9 cellular contexts compared by ENCODE assay signal in the genomic region with DNA sequence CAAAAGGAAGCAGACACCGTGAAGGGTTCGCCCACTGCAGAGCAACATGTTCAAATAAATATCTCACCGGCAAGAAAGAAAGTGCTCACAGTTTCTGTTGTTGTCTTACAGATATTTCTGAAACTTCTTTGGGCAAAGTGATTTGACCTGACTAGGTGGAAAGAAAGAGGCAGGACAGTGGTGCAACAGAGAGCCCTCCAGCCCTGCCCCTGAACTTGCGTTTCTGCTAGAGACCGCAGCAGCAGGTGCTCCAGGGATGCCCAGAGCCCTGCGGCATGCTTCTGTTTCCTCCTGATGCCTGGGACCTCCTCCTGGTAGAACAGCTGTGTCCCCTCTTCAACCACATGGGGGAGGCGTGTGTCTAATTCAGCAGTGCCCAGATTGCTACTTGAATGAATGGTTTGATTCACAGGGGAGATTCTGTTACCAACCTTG.
DNase-seq lines count a peak whose midpoint lies in the region; ATAC-seq lines count a peak whose summit lies in the region.
"Had no signal": no experiment of that assay in that cellular context is flagged by ENCODE, and none has a peak within 500 bp of the region (broad histone marks: within the 10 kb centered on the region; RNA-seq: fewer than 3 reads in every experiment).

No MANE protein-coding gene starts in this region.

- no peaks in the 10 kb centered on the region for H3K27me3 ChIP-seq in SJSA1 (replicated peaks)

- peak; percentile 65 for DNase-seq in EH (ENCODE audit: low read depth)
- DNase-seq in SJSA1 (ENCODE audit: low read depth in 1 of 2, low spot score in 2 of 2) = peak; percentile 24 to 49
- DNase-seq in effector memory CD8-positive, alpha-beta T cell = no peak
- DNase-seq in sciatic nerve (ENCODE audit: low spot score) = no peak
- DNase-seq in caudate nucleus (lab: John Stamatoyannopoulos, UW) = no peak

- H3K4me3 ChIP-seq in SJSA1 = no peak overlapping the region
- H3K4me3 ChIP-seq: lung had no signal

- ATAC-seq in HG03025 (IDR thresholded peaks at IDR 0.05; ENCODE audit: low FRiP score, unreplicated experiment) = peak; percentile 55
- ATAC-seq in effector memory CD8-positive, alpha-beta T cell (replicated peaks) = peak; percentile 46
- ATAC-seq in sciatic nerve = peak; percentile 30
- no peak for ATAC-seq in HG02588 (IDR thresholded peaks at IDR 0.05; ENCODE audit: unreplicated experiment)
- ATAC-seq in esophagus mucosa = no peak

- no peak overlapping the region for H3K27ac ChIP-seq in SJSA1
- H3K27ac ChIP-seq in caudate nucleus (ENCODE audit: low read depth, low read length) = no peak overlapping the region

- no peaks in the 10 kb centered on the region for H3K27me3 Mint-ChIP-seq in effector memory CD8-positive, alpha-beta T cell

- peak overlapping the region in 1 of 2 donors; percentile 26 for H3K27ac Mint-ChIP-seq in effector memory CD8-positive, alpha-beta T cell

- H3K9me3 Mint-ChIP-seq in effector memory CD8-positive, alpha-beta T cell = peaks cover 0 to 2% of the 10 kb centered on the region in 2 donors

- H3K9me3 ChIP-seq in SJSA1 (replicated peaks) = no peaks in the 10 kb centered on the region

- H3K36me3 Mint-ChIP-seq in effector memory CD8-positive, alpha-beta T cell (ENCODE audit: insufficient read depth) = peaks cover 6% of the 10 kb centered on the region

- H3K36me3 ChIP-seq in SJSA1 = peaks cover 16% of the 10 kb centered on the region

- H3K4me3 Mint-ChIP-seq in effector memory CD8-positive, alpha-beta T cell = no peak overlapping the region

- H3K4me1 ChIP-seq in SJSA1 (replicated peaks) = peaks cover 37% of the 10 kb centered on the region

- intact Hi-C loops in sciatic nerve (cut with DNase I) = no loop called here

- peaks cover 9 to 13% of the 10 kb centered on the region in 2 donors for H3K4me1 Mint-ChIP-seq in effector memory CD8-positive, alpha-beta T cell (ENCODE audit: low read depth in 2 of 2)

Comparison
In these comparisons a context has a peak if more than half of its experiments do, and no peak if none do; other contexts are left out.
1. DNase-seq: peak in EH (single experiment) and SJSA1 (2 of 2); none in effector memory CD8-positive, alpha-beta T cell (0 of 3), sciatic nerve (single experiment) and caudate nucleus (0 of 61).
2. ATAC-seq: peak in HG03025 (single experiment), effector memory CD8-positive, alpha-beta T cell (single experiment) and sciatic nerve (single experiment); none in HG02588 (single experiment) and esophagus mucosa (single experiment).